ENCODE assay signal across 1 cellular context in the genomic region with DNA sequence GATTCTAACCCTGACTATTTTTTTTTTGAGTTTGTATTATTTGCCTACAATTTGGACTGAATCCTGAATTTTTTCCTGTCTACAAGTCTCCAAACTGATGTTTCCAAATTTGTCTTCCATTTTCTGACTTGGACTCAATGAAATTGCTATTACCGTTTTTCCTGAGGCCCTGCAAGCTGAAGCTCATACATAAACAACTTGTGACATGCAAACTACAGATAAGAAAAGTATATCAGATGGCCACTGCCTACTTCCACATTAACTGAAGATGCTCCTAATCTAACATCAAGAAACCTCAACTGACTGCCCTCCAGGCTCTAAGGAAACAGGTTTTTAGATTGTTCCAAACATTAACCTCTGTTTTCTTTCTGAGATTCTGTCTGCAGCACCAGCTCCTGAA.
A peak's percentile ranks its signal among the peaks of the same experiment; 100 is the strongest.
TF ChIP-seq lines count a peak whose summit lies in the region.

No MANE protein-coding gene starts in this region.

TF ChIP-seq in K562, 482 proteins besides CTCF, POLR2A, EP300 and RAD21 (continued from another document and continues in another):
- 0 out of 2 replicates have a peak, but pooled peaks have one; percentile 19 for TF ChIP-seq PYGO2 (tag; IDR thresholded peaks at IDR 0.05)
- TF ChIP-seq SMARCA5 (IDR thresholded peaks at IDR 0.05), result no peak
- TF ChIP-seq GABPA (tag; conservative IDR thresholded peaks at IDR 0.05; ENCODE audit: low read depth), result peak; percentile 40; the same call in 1 of the 2 replicates
- no peak for TF ChIP-seq ZNF311 (CRISPR knock-in tag; IDR thresholded peaks at IDR 0.05)
- no peak for TF ChIP-seq ZNF133 (CRISPR knock-in tag; IDR thresholded peaks at IDR 0.05)
- TF ChIP-seq PHF20 (IDR thresholded peaks at IDR 0.05; ENCODE audit: partially characterized antibody), result no peak
- TF ChIP-seq ATF1 (CRISPR knock-in tag; IDR thresholded peaks at IDR 0.05), result no peak
- peak; percentile 42 for TF ChIP-seq ATF1 (tag; IDR thresholded peaks at IDR 0.05)
- no peak for TF ChIP-seq TBP (optimal IDR thresholded peaks at IDR 0.05; ENCODE audit: low read depth, low read length)
- TF ChIP-seq KAT7 (CRISPR knock-in tag; IDR thresholded peaks at IDR 0.05; ENCODE audit: borderline replicate concordance), result no peak
- TF ChIP-seq, protein P1, sequence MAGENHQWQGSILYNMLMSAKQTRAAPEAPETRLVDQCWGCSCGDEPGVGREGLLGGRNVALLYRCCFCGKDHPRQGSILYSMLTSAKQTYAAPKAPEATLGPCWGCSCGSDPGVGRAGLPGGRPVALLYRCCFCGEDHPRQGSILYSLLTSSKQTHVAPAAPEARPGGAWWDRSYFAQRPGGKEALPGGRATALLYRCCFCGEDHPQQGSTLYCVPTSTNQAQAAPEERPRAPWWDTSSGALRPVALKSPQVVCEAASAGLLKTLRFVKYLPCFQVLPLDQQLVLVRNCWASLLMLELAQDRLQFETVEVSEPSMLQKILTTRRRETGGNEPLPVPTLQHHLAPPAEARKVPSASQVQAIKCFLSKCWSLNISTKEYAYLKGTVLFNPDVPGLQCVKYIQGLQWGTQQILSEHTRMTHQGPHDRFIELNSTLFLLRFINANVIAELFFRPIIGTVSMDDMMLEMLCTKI (IDR thresholded peaks at IDR 0.05; ENCODE audit: partially characterized antibody), result no peak
- TF ChIP-seq OTX1 (CRISPR knock-in tag; IDR thresholded peaks at IDR 0.05), result no peak
- no peak for TF ChIP-seq KDM4B (IDR thresholded peaks at IDR 0.05; ENCODE audit: borderline replicate concordance in 2 of 2, low read depth in 1 of 2)
- no peak for TF ChIP-seq PCBP2 (IDR thresholded peaks at IDR 0.05; ENCODE audit: low read depth, low read length, poor library complexity, severe bottlenecking)
- no peak for TF ChIP-seq MTA1 (IDR thresholded peaks at IDR 0.05; ENCODE audit: borderline replicate concordance)
- TF ChIP-seq, protein P2, sequence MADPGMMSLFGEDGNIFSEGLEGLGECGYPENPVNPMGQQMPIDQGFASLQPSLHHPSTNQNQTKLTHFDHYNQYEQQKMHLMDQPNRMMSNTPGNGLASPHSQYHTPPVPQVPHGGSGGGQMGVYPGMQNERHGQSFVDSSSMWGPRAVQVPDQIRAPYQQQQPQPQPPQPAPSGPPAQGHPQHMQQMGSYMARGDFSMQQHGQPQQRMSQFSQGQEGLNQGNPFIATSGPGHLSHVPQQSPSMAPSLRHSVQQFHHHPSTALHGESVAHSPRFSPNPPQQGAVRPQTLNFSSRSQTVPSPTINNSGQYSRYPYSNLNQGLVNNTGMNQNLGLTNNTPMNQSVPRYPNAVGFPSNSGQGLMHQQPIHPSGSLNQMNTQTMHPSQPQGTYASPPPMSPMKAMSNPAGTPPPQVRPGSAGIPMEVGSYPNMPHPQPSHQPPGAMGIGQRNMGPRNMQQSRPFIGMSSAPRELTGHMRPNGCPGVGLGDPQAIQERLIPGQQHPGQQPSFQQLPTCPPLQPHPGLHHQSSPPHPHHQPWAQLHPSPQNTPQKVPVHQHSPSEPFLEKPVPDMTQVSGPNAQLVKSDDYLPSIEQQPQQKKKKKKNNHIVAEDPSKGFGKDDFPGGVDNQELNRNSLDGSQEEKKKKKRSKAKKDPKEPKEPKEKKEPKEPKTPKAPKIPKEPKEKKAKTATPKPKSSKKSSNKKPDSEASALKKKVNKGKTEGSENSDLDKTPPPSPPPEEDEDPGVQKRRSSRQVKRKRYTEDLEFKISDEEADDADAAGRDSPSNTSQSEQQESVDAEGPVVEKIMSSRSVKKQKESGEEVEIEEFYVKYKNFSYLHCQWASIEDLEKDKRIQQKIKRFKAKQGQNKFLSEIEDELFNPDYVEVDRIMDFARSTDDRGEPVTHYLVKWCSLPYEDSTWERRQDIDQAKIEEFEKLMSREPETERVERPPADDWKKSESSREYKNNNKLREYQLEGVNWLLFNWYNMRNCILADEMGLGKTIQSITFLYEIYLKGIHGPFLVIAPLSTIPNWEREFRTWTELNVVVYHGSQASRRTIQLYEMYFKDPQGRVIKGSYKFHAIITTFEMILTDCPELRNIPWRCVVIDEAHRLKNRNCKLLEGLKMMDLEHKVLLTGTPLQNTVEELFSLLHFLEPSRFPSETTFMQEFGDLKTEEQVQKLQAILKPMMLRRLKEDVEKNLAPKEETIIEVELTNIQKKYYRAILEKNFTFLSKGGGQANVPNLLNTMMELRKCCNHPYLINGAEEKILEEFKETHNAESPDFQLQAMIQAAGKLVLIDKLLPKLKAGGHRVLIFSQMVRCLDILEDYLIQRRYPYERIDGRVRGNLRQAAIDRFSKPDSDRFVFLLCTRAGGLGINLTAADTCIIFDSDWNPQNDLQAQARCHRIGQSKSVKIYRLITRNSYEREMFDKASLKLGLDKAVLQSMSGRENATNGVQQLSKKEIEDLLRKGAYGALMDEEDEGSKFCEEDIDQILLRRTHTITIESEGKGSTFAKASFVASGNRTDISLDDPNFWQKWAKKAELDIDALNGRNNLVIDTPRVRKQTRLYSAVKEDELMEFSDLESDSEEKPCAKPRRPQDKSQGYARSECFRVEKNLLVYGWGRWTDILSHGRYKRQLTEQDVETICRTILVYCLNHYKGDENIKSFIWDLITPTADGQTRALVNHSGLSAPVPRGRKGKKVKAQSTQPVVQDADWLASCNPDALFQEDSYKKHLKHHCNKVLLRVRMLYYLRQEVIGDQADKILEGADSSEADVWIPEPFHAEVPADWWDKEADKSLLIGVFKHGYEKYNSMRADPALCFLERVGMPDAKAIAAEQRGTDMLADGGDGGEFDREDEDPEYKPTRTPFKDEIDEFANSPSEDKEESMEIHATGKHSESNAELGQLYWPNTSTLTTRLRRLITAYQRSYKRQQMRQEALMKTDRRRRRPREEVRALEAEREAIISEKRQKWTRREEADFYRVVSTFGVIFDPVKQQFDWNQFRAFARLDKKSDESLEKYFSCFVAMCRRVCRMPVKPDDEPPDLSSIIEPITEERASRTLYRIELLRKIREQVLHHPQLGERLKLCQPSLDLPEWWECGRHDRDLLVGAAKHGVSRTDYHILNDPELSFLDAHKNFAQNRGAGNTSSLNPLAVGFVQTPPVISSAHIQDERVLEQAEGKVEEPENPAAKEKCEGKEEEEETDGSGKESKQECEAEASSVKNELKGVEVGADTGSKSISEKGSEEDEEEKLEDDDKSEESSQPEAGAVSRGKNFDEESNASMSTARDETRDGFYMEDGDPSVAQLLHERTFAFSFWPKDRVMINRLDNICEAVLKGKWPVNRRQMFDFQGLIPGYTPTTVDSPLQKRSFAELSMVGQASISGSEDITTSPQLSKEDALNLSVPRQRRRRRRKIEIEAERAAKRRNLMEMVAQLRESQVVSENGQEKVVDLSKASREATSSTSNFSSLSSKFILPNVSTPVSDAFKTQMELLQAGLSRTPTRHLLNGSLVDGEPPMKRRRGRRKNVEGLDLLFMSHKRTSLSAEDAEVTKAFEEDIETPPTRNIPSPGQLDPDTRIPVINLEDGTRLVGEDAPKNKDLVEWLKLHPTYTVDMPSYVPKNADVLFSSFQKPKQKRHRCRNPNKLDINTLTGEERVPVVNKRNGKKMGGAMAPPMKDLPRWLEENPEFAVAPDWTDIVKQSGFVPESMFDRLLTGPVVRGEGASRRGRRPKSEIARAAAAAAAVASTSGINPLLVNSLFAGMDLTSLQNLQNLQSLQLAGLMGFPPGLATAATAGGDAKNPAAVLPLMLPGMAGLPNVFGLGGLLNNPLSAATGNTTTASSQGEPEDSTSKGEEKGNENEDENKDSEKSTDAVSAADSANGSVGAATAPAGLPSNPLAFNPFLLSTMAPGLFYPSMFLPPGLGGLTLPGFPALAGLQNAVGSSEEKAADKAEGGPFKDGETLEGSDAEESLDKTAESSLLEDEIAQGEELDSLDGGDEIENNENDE (IDR thresholded peaks at IDR 0.05; ENCODE audit: low read depth, low read length), result no peak
- TF ChIP-seq, protein P3, sequence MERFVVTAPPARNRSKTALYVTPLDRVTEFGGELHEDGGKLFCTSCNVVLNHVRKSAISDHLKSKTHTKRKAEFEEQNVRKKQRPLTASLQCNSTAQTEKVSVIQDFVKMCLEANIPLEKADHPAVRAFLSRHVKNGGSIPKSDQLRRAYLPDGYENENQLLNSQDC (CRISPR knock-in tag; IDR thresholded peaks at IDR 0.05), result no peak
- TF ChIP-seq NR4A1 (CRISPR knock-in tag; IDR thresholded peaks at IDR 0.05), result no peak
- no peak for TF ChIP-seq NR4A1 (tag; IDR thresholded peaks at IDR 0.05)
- TF ChIP-seq ARID2 (IDR thresholded peaks at IDR 0.05), result no peak
- peak; percentile 66 for TF ChIP-seq MEIS2 (IDR thresholded peaks at IDR 0.05; ENCODE audit: partially characterized antibody)
- TF ChIP-seq FIP1L1 (IDR thresholded peaks at IDR 0.05; ENCODE audit: low read depth, low read length, poor library complexity, severe bottlenecking), result no peak
- TF ChIP-seq HEY1 (CRISPR knock-in tag; IDR thresholded peaks at IDR 0.05; ENCODE audit: borderline replicate concordance), result no peak
- TF ChIP-seq, protein P4, sequence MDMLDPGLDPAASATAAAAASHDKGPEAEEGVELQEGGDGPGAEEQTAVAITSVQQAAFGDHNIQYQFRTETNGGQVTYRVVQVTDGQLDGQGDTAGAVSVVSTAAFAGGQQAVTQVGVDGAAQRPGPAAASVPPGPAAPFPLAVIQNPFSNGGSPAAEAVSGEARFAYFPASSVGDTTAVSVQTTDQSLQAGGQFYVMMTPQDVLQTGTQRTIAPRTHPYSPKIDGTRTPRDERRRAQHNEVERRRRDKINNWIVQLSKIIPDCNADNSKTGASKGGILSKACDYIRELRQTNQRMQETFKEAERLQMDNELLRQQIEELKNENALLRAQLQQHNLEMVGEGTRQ (CRISPR knock-in tag; IDR thresholded peaks at IDR 0.05), result no peak
- TF ChIP-seq STAT5A (IDR thresholded peaks at IDR 0.05; ENCODE audit: borderline replicate concordance, low read length), result no peak
- TF ChIP-seq RCOR1 (IDR thresholded peaks at IDR 0.05; ENCODE audit: borderline replicate concordance in 1 of 2, low read depth in 2 of 2, low read length in 2 of 2), result peak in 1 of 2 experiments; percentile 82; a peak in 2 of 4 replicates
- no peak for TF ChIP-seq RBM39 (optimal IDR thresholded peaks at IDR 0.05; ENCODE audit: low read depth, low read length)
- TF ChIP-seq HIVEP1 (CRISPR knock-in tag; IDR thresholded peaks at IDR 0.05), result peak; percentile 4; the same call in 1 of the 2 replicates
- no peak for TF ChIP-seq E2F3 (CRISPR knock-in tag; IDR thresholded peaks at IDR 0.05)
- TF ChIP-seq ETV5 (CRISPR knock-in tag; IDR thresholded peaks at IDR 0.05; ENCODE audit: low read depth), result no peak
- TF ChIP-seq CHD4 (IDR thresholded peaks at IDR 0.05; ENCODE audit: insufficient read depth, insufficient replicate concordance, low read depth, low read length, poor library complexity, severe bottlenecking), result peak; percentile 48
- peak; percentile 39; the same call in 1 of the 2 replicates for TF ChIP-seq KAT8 (IDR thresholded peaks at IDR 0.05; ENCODE audit: low read depth)
- TF ChIP-seq, protein P5, sequence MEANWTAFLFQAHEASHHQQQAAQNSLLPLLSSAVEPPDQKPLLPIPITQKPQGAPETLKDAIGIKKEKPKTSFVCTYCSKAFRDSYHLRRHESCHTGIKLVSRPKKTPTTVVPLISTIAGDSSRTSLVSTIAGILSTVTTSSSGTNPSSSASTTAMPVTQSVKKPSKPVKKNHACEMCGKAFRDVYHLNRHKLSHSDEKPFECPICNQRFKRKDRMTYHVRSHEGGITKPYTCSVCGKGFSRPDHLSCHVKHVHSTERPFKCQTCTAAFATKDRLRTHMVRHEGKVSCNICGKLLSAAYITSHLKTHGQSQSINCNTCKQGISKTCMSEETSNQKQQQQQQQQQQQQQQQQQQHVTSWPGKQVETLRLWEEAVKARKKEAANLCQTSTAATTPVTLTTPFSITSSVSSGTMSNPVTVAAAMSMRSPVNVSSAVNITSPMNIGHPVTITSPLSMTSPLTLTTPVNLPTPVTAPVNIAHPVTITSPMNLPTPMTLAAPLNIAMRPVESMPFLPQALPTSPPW (CRISPR knock-in tag; IDR thresholded peaks at IDR 0.05), result no peak; the same call in 1 of the 2 replicates
- TF ChIP-seq ATF7 (IDR thresholded peaks at IDR 0.05), result no peak
- no peak for TF ChIP-seq STAG1 (CRISPR knock-in tag; IDR thresholded peaks at IDR 0.05; ENCODE audit: borderline replicate concordance)
- TF ChIP-seq, protein P6, sequence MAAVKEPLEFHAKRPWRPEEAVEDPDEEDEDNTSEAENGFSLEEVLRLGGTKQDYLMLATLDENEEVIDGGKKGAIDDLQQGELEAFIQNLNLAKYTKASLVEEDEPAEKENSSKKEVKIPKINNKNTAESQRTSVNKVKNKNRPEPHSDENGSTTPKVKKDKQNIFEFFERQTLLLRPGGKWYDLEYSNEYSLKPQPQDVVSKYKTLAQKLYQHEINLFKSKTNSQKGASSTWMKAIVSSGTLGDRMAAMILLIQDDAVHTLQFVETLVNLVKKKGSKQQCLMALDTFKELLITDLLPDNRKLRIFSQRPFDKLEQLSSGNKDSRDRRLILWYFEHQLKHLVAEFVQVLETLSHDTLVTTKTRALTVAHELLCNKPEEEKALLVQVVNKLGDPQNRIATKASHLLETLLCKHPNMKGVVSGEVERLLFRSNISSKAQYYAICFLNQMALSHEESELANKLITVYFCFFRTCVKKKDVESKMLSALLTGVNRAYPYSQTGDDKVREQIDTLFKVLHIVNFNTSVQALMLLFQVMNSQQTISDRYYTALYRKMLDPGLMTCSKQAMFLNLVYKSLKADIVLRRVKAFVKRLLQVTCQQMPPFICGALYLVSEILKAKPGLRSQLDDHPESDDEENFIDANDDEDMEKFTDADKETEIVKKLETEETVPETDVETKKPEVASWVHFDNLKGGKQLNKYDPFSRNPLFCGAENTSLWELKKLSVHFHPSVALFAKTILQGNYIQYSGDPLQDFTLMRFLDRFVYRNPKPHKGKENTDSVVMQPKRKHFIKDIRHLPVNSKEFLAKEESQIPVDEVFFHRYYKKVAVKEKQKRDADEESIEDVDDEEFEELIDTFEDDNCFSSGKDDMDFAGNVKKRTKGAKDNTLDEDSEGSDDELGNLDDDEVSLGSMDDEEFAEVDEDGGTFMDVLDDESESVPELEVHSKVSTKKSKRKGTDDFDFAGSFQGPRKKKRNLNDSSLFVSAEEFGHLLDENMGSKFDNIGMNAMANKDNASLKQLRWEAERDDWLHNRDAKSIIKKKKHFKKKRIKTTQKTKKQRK (IDR thresholded peaks at IDR 0.05; ENCODE audit: borderline replicate concordance, low read depth, low read length), result no peak
- peak in 1 of 2 experiments; percentile 85; a peak in 2 of 4 replicates for TF ChIP-seq TEAD1 (CRISPR knock-in tag; IDR thresholded peaks at IDR 0.05)
- TF ChIP-seq CEBPG (CRISPR knock-in tag; IDR thresholded peaks at IDR 0.05), result no peak
- no peak for TF ChIP-seq CEBPG (tag; conservative IDR thresholded peaks at IDR 0.05 in 1 of 2, IDR thresholded peaks at IDR 0.05 in 1 of 2)
- TF ChIP-seq ESRRA (IDR thresholded peaks at IDR 0.05; ENCODE audit: borderline replicate concordance, low read depth), result peak; percentile 43; the same call in 1 of the 2 replicates
- TF ChIP-seq RAD51 (IDR thresholded peaks at IDR 0.05; ENCODE audit: borderline replicate concordance, low read depth), result no peak
- no peak for TF ChIP-seq SRSF3 (IDR thresholded peaks at IDR 0.05; ENCODE audit: insufficient read depth, low read length)
- no peak for TF ChIP-seq NCOA4 (IDR thresholded peaks at IDR 0.05; ENCODE audit: partially characterized antibody)
- 0 out of 2 replicates have a peak, but pooled peaks have one; percentile 6 for TF ChIP-seq JUND (IDR thresholded peaks at IDR 0.05; ENCODE audit: borderline replicate concordance, low read depth, low read length)
- peak; percentile 54; the same call in 2 of the 3 replicates for TF ChIP-seq JUND (tag; IDR thresholded peaks at IDR 0.05; ENCODE audit: borderline replicate concordance, low read depth, low read length)
- TF ChIP-seq KLF6 (CRISPR knock-in tag; IDR thresholded peaks at IDR 0.05; ENCODE audit: borderline replicate concordance), result peak; percentile 77
- TF ChIP-seq FOXJ3 (CRISPR knock-in tag; IDR thresholded peaks at IDR 0.05), result no peak
